In the genomic region with DNA sequence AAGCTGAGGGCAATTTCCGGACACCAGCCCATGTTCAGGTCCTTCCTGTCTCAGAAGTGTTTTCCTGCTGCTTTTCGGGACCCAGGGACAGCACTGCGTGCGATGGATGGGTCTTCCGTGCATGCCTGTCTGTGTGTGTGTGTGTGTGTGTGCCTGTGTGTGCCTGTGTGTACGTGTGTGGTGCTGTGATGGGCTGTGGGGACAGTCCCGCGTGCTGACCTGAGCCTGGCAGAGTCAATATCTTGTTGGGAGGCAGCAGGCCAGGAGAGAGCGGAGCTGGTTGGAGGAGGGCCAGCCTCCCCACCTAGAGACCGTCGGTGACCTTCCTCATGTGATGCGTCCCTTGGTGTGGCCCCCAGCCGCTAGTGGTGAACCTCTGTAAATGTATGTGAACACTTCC, we compare ENCODE assay signal across 1 cellular context.
TF ChIP-seq lines count a peak whose summit lies in the region.

No MANE protein-coding gene starts in this region.

TF ChIP-seq in WTC11, 78 proteins besides CTCF, POLR2A, EP300 and RAD21 (continued from another document):
- TF ChIP-seq, protein P1, sequence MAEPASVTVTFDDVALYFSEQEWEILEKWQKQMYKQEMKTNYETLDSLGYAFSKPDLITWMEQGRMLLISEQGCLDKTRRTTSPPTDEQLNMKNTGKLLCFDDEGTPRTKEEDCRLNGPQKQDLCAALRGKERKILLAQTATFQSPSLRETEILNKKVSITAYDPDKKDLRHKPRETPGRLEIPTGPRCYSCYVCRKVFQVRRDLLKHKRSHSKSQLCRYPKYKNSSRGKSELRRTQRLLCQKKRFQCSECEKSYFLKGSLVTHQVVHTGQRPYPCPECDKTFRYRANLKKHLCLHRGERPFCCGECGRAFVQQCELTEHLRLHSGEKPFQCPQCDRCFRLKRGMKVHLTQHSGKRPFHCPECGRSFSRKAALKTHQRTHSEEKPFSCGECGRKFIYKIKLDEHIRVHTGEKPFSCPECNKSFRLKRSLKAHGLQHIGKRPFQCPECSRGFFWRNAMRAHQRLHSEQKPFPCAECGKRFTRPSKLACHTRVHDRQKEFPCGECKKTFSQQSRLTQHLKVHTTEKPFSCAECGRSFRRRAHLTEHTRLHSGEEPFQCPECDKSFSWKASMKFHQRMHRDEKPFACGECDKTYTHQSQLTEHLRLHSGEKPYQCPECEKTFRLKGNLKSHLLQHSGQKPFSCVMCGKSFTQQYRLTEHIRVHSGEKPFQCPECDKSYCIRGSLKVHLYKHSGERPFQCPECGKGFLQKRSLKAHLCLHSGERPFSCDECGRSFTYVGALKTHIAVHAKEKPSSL (CRISPR knock-in tag; conservative IDR thresholded peaks at IDR 0.05) = no peak
- TF ChIP-seq SMAD4 (CRISPR knock-in tag; IDR thresholded peaks at IDR 0.05) = no peak
- no peak for TF ChIP-seq FOXP1 (CRISPR knock-in tag; IDR thresholded peaks at IDR 0.05; ENCODE audit: borderline replicate concordance)
- TF ChIP-seq, protein P2, sequence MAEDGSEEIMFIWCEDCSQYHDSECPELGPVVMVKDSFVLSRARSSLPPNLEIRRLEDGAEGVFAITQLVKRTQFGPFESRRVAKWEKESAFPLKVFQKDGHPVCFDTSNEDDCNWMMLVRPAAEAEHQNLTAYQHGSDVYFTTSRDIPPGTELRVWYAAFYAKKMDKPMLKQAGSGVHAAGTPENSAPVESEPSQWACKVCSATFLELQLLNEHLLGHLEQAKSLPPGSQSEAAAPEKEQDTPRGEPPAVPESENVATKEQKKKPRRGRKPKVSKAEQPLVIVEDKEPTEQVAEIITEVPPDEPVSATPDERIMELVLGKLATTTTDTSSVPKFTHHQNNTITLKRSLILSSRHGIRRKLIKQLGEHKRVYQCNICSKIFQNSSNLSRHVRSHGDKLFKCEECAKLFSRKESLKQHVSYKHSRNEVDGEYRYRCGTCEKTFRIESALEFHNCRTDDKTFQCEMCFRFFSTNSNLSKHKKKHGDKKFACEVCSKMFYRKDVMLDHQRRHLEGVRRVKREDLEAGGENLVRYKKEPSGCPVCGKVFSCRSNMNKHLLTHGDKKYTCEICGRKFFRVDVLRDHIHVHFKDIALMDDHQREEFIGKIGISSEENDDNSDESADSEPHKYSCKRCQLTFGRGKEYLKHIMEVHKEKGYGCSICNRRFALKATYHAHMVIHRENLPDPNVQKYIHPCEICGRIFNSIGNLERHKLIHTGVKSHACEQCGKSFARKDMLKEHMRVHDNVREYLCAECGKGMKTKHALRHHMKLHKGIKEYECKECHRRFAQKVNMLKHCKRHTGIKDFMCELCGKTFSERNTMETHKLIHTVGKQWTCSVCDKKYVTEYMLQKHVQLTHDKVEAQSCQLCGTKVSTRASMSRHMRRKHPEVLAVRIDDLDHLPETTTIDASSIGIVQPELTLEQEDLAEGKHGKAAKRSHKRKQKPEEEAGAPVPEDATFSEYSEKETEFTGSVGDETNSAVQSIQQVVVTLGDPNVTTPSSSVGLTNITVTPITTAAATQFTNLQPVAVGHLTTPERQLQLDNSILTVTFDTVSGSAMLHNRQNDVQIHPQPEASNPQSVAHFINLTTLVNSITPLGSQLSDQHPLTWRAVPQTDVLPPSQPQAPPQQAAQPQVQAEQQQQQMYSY (CRISPR knock-in tag; IDR thresholded peaks at IDR 0.05) = no peak
- TF ChIP-seq, protein P3, sequence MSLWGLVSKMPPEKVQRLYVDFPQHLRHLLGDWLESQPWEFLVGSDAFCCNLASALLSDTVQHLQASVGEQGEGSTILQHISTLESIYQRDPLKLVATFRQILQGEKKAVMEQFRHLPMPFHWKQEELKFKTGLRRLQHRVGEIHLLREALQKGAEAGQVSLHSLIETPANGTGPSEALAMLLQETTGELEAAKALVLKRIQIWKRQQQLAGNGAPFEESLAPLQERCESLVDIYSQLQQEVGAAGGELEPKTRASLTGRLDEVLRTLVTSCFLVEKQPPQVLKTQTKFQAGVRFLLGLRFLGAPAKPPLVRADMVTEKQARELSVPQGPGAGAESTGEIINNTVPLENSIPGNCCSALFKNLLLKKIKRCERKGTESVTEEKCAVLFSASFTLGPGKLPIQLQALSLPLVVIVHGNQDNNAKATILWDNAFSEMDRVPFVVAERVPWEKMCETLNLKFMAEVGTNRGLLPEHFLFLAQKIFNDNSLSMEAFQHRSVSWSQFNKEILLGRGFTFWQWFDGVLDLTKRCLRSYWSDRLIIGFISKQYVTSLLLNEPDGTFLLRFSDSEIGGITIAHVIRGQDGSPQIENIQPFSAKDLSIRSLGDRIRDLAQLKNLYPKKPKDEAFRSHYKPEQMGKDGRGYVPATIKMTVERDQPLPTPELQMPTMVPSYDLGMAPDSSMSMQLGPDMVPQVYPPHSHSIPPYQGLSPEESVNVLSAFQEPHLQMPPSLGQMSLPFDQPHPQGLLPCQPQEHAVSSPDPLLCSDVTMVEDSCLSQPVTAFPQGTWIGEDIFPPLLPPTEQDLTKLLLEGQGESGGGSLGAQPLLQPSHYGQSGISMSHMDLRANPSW (CRISPR knock-in tag; conservative IDR thresholded peaks at IDR 0.05; ENCODE audit: low read depth) = no peak
- no peak for TF ChIP-seq ESRRA (CRISPR knock-in tag; IDR thresholded peaks at IDR 0.05; ENCODE audit: borderline replicate concordance)
- no peak for TF ChIP-seq NFE2L1 (CRISPR knock-in tag; IDR thresholded peaks at IDR 0.05)
- TF ChIP-seq NFATC4 (CRISPR knock-in tag; IDR thresholded peaks at IDR 0.05) = no peak
- TF ChIP-seq CREM (CRISPR knock-in tag; IDR thresholded peaks at IDR 0.05) = no peak
